In genomic region chrX:45849261-45849660, GRCh38 we compare ENCODE assay signal across 1 cellular context.
A peak's percentile ranks its signal among the peaks of the same experiment; 100 is the strongest.
TF ChIP-seq lines count a peak whose summit lies in the region.

No MANE protein-coding gene starts in this region.

TF ChIP-seq in HCT116, 20 proteins besides CTCF, POLR2A, EP300 and RAD21 (continued from another document):
- peak; percentile 16 for TF ChIP-seq TCF7L2 (IDR thresholded peaks at IDR 0.05; ENCODE audit: borderline replicate concordance, extremely low read depth, insufficient read depth, insufficient read length)
- no peak for TF ChIP-seq MAX (IDR thresholded peaks at IDR 0.05)
- TF ChIP-seq ZBTB33 (IDR thresholded peaks at IDR 0.05; ENCODE audit: extremely low read depth, insufficient replicate concordance, low read length) = no peak
